ENCODE assay signal across 10 cellular contexts in genomic region chr3:108131105-108131794, GRCh38. TPM values are rescaled to one million over a fixed set of nuclear protein-coding genes. Genes with fewer than 3 reads are reported as not detected.
DNase-seq lines count a peak whose midpoint lies in the region; ATAC-seq, FAIRE-seq and TF ChIP-seq lines count a peak whose summit lies in the region.
"Had no signal": no experiment of that assay in that cellular context is flagged by ENCODE, and none has a peak within 500 bp of the region (broad histone marks: within the 10 kb centered on the region; RNA-seq: fewer than 3 reads in every experiment).

No MANE protein-coding gene starts in this region.

- no peak overlapping the region for H3K4me3 ChIP-seq in fibroblast of villous mesenchyme (ENCODE audit: low read depth, low read length)
- H3K4me3 ChIP-seq in A673 (ENCODE audit: low read depth, low read length, poor library complexity, severe bottlenecking) = no peak overlapping the region
- H3K4me3 ChIP-seq: mucosa of descending colon had no signal

- H3K27me3 ChIP-seq in A673 (replicated peaks; ENCODE audit: insufficient read depth, low read depth, low read length, poor library complexity) = no peaks in the 10 kb centered on the region

- peaks cover 12% of the 10 kb centered on the region for H3K9me3 Mint-ChIP-seq in natural killer cell treated with Interleukin-12 subunit alpha and Interleukin-12 subunit beta and Interleukin-15 and Interleukin-18, amount 100 ng/mL, for 72 hours
- peaks cover 2 to 4% of the 10 kb centered on the region in 2 donors for H3K9me3 Mint-ChIP-seq in natural killer cell
- H3K9me3 Mint-ChIP-seq in T-cell = peaks cover 0 to 7% (median 0%) of the 10 kb centered on the region in 3 donors

- H3K4me1 Mint-ChIP-seq in natural killer cell treated with Interleukin-12 subunit alpha and Interleukin-12 subunit beta and Interleukin-15 and Interleukin-18, amount 100 ng/mL, for 72 hours (ENCODE audit: low read depth in 2 of 2) = peaks cover 58 to 66% of the 10 kb centered on the region in 2 donors
- H3K4me1 Mint-ChIP-seq in natural killer cell (peaks cover 52% of the 10 kb centered on the region in 2 donors), T-cell (peaks cover 88 to 96% (median 90%) of the 10 kb centered on the region in 3 donors)

- DNase-seq in natural killer cell treated with Interleukin-12 subunit alpha and Interleukin-12 subunit beta and Interleukin-15 and Interleukin-18, amount 100 ng/mL, for 72 hours (ENCODE audit: low spot score) = no peak
- DNase-seq in natural killer cell (no peak), T-cell (no peak), fibroblast of villous mesenchyme (ENCODE audit: low read depth) (peak; percentile 47), urothelium cell line (ENCODE audit: low spot score) (peak; percentile 25), A673 (ENCODE audit: low spot score) (no peak)
- DNase-seq: mucosa of descending colon had no signal

- no peaks in the 10 kb centered on the region for H3K9me3 ChIP-seq in A673 (ENCODE audit: low read depth, low read length, poor library complexity, severe bottlenecking)
- H3K9me3 ChIP-seq: mucosa of descending colon had no signal

- no peak for FAIRE-seq in urothelium cell line (lab: Jason Lieb, UNC)

- TF ChIP-seq CTCF in natural killer cell (IDR thresholded peaks at IDR 0.05) (no peak), fibroblast of villous mesenchyme (IDR thresholded peaks at IDR 0.05; ENCODE audit: insufficient read depth, low read depth, low read length) (no peak), A673 (conservative IDR thresholded peaks at IDR 0.05; ENCODE audit: low read depth, low read length) (no peak)

- no peaks in the 10 kb centered on the region for H3K27me3 Mint-ChIP-seq in natural killer cell treated with Interleukin-12 subunit alpha and Interleukin-12 subunit beta and Interleukin-15 and Interleukin-18, amount 100 ng/mL, for 72 hours
- no peaks in the 10 kb centered on the region for H3K27me3 Mint-ChIP-seq in natural killer cell (ENCODE audit: low read depth in 2 of 2)
- H3K27me3 Mint-ChIP-seq in T-cell = no peaks in the 10 kb centered on the region

- no peak overlapping the region for H3K27ac ChIP-seq in A673 (ENCODE audit: low read depth, low read length, poor library complexity, severe bottlenecking)
- H3K27ac ChIP-seq: KMS-11 had no signal

- peaks cover 8% of the 10 kb centered on the region for H3K4me1 ChIP-seq in A673 (ENCODE audit: insufficient read depth, low read length, poor library complexity, severe bottlenecking)

- peak; percentile 1 to 70 for ATAC-seq in natural killer cell treated with Interleukin-12 subunit alpha and Interleukin-12 subunit beta and Interleukin-15 and Interleukin-18, amount 100 ng/mL, for 72 hours
- ATAC-seq in natural killer cell (no peak), T-cell (replicated peaks in 1 of 4) (no peak), GM18498 (IDR thresholded peaks at IDR 0.05; ENCODE audit: unreplicated experiment) (no peak), GM18870 (IDR thresholded peaks at IDR 0.05; ENCODE audit: unreplicated experiment) (no peak)

- H3K36me3 ChIP-seq in A673 (ENCODE audit: insufficient read depth, low read length, poor library complexity, severe bottlenecking) = no peaks in the 10 kb centered on the region

- intact Hi-C loops in natural killer cell (cut with micrococcal nuclease) = no loop called here
- intact Hi-C loops in A673 (cut with micrococcal nuclease; ENCODE audit: unreplicated experiment) = no loop called here

- H3K36me3 Mint-ChIP-seq in natural killer cell treated with Interleukin-12 subunit alpha and Interleukin-12 subunit beta and Interleukin-15 and Interleukin-18, amount 100 ng/mL, for 72 hours = peaks cover 30% of the 10 kb centered on the region
- H3K36me3 Mint-ChIP-seq in natural killer cell (peaks cover 8% of the 10 kb centered on the region), T-cell (peaks cover 45% of the 10 kb centered on the region)

- BruUV-seq in A673 (replicated peaks; lab: Mats Ljungman, UMichigan) = no TSS peak

- CTCF ChIA-PET in T-cell (lab: Charles Lee) (interaction anchor here in 1 of 2 donors (0.8 kb wide), 1 partner anchor 8 kb away, joined by 3 read pairs; no protein-coding TSS in a partner anchor), A673 (lab: Charles Lee) (no interaction called here)

- peak overlapping the region; percentile 47 for H3K4me3 Mint-ChIP-seq in natural killer cell treated with Interleukin-12 subunit alpha and Interleukin-12 subunit beta and Interleukin-15 and Interleukin-18, amount 100 ng/mL, for 72 hours
- H3K4me3 Mint-ChIP-seq in natural killer cell (no peak overlapping the region), T-cell (peak overlapping the region in 1 of 3 donors; percentile 62)

- peak overlapping the region; percentile 73 to 97 for H3K27ac Mint-ChIP-seq in natural killer cell treated with Interleukin-12 subunit alpha and Interleukin-12 subunit beta and Interleukin-15 and Interleukin-18, amount 100 ng/mL, for 72 hours
- H3K27ac Mint-ChIP-seq in natural killer cell (no peak overlapping the region), T-cell (peak overlapping the region; percentile 30 to 52)

- POLR2A ChIA-PET in T-cell (lab: Charles Lee) = interaction anchor here in 1 of 2 donors (0.5 to 0.6 kb wide), 2 partner anchors 38 to 61 kb away, joined by 3 to 10 read pairs; no protein-coding TSS in a partner anchor
- POLR2A ChIA-PET in A673 (lab: Charles Lee; ENCODE audit: low non-redundant PET) = no interaction called here

RNA-seq across cellular contexts. Expression of gene CD47, which starts 40.4 kb away (rescaled TPM):
- 100 to 1,000 TPM in 1 of 2 donors, 10 to 100 TPM in 1; 82.6 to 113 TPM for total RNA-seq in natural killer cell treated with Interleukin-12 subunit alpha and Interleukin-12 subunit beta and Interleukin-15 and Interleukin-18, amount 100 ng/mL, for 72 hours
- total RNA-seq in natural killer cell = 100 to 1,000 TPM; 226 to 236 (median 233) TPM
- total RNA-seq in T-cell = 100 to 1,000 TPM; 154 to 186 (median 161) TPM
- 38.3 and 76.4 TPM in 2 replicates for total RNA-seq in fibroblast of villous mesenchyme
- 28.2 and 34.7 TPM in 2 replicates for total RNA-seq in A673 (2021)

Comparison
In these comparisons a context has a peak if more than half of its experiments do, and no peak if none do; other contexts are left out.
1. ATAC-seq: peak in natural killer cell treated with Interleukin-12 subunit alpha and Interleukin-12 subunit beta and Interleukin-15 and Interleukin-18, amount 100 ng/mL, for 72 hours (2 of 2); none in natural killer cell (0 of 3), T-cell (0 of 4), GM18498 (single experiment) and GM18870 (single experiment).
2. H3K27ac Mint-ChIP-seq: peak in natural killer cell treated with Interleukin-12 subunit alpha and Interleukin-12 subunit beta and Interleukin-15 and Interleukin-18, amount 100 ng/mL, for 72 hours (2 of 2) and T-cell (2 of 2); none in natural killer cell (0 of 2).
3. DNase-seq: peak in fibroblast of villous mesenchyme (single experiment) and urothelium cell line (single experiment); none in natural killer cell treated with Interleukin-12 subunit alpha and Interleukin-12 subunit beta and Interleukin-15 and Interleukin-18, amount 100 ng/mL, for 72 hours (single experiment), natural killer cell (single experiment), T-cell (0 of 34) and A673 (single experiment).